1 cellular context compared by ENCODE assay signal in the genomic region with DNA sequence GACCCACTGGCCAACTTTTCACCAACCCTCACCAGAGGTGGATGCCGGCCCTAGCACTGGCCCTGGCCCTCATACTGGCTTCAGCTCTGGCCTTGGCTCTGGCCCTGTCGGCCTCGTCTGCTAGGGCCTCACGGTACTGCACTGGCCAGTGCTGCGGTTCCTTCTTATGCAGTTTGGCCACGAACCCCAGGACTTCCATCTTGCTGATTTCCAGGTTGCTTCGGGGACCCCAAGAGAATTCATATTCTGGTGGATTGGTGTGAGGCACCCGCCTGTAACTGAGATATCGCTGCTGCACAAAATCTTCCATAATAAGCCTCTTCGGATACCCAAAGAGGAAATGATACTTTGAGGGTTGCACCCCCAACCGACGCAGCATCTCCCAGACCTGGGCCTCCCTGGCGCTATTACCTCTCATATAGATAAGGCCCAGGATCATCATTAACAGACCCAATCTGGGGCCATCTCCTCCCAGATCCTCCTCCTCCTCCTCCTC.
TF ChIP-seq lines count a peak whose summit lies in the region.

No MANE protein-coding gene starts in this region.

TF ChIP-seq in HepG2, 621 proteins besides CTCF, POLR2A, EP300 and RAD21 (continued from another document):
- TF ChIP-seq, protein P1, sequence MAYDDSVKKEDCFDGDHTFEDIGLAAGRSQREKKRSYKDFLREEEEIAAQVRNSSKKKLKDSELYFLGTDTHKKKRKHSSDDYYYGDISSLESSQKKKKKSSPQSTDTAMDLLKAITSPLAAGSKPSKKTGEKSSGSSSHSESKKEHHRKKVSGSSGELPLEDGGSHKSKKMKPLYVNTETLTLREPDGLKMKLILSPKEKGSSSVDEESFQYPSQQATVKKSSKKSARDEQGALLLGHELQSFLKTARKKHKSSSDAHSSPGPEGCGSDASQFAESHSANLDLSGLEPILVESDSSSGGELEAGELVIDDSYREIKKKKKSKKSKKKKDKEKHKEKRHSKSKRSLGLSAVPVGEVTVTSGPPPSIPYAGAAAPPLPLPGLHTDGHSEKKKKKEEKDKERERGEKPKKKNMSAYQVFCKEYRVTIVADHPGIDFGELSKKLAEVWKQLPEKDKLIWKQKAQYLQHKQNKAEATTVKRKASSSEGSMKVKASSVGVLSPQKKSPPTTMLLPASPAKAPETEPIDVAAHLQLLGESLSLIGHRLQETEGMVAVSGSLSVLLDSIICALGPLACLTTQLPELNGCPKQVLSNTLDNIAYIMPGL (CRISPR knock-in tag; IDR thresholded peaks at IDR 0.05; ENCODE audit: borderline replicate concordance in 1 of 2, low read depth in 1 of 2): 0 out of 4 replicates have a peak, but pooled peaks of 1 of the 2 experiments have one; percentile 30
